1 cellular context compared by ENCODE assay signal in the genomic region with DNA sequence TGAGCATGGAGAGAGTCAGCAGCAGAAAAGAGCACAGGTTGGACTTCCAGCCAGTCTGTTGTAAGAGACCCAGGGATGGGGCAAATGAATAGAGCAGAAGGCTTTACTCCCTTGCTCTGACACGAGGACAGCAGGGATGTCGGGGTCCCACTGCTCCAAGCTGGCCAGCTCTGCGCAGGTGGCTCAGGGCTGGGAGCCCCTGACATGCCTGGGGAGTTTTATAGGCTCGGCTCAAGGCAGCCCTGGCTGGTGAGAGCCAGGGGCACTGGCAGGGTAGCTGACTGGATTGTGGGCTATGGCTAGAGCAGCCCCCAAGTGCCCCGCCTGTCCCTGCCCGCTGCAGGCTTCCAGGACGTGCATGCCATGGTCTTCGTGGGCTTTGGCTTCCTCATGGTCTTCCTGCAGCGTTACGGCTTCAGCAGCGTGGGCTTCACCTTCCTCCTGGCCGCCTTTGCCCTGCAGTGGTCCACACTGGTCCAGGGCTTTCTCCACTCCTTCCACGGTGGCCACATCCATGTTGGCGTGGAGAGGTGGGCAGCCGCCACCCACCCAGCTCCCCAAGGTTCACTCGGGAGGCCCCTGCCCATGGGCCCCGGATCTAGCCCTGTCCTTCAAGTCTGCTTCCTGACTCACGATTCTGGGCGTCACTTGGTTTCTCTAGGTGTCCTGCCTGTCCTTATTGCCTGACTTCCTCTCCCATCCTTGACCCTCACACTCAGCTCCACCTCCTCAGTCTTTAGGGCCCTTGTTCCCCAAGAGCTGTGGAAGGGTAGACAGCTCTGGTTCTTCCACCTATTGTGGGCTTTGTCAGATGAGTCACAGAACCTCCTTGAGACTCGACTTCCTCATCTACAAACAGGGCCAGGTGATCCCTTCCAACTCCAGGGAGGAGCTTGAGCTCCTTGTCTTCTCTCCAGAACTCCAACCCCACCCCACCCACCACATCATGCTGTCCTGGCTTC.
TF ChIP-seq lines count a peak whose summit lies in the region.

No MANE protein-coding gene starts in this region.

TF ChIP-seq in HepG2, 621 proteins besides CTCF, POLR2A, EP300 and RAD21:
- no peak for TF ChIP-seq GATAD1 (CRISPR knock-in tag; IDR thresholded peaks at IDR 0.05)
- TF ChIP-seq SIX4 (CRISPR knock-in tag; IDR thresholded peaks at IDR 0.05), result no peak
- no peak for TF ChIP-seq RAD51 (IDR thresholded peaks at IDR 0.05; ENCODE audit: borderline replicate concordance)
- TF ChIP-seq CENPT (CRISPR knock-in tag; IDR thresholded peaks at IDR 0.05; ENCODE audit: low read depth), result no peak
- TF ChIP-seq ZNF460 (CRISPR knock-in tag; IDR thresholded peaks at IDR 0.05; ENCODE audit: borderline replicate concordance), result no peak
- TF ChIP-seq ZBTB7A (CRISPR knock-in tag; IDR thresholded peaks at IDR 0.05), result no peak
- no peak for TF ChIP-seq SALL1 (CRISPR knock-in tag; IDR thresholded peaks at IDR 0.05)
- TF ChIP-seq, protein P1, sequence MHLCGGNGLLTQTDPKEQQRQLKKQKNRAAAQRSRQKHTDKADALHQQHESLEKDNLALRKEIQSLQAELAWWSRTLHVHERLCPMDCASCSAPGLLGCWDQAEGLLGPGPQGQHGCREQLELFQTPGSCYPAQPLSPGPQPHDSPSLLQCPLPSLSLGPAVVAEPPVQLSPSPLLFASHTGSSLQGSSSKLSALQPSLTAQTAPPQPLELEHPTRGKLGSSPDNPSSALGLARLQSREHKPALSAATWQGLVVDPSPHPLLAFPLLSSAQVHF (CRISPR knock-in tag; IDR thresholded peaks at IDR 0.05), result no peak
- TF ChIP-seq RBAK (CRISPR knock-in tag; IDR thresholded peaks at IDR 0.05), result no peak
- peak; percentile 49; the same call in 1 of the 2 replicates for TF ChIP-seq HNRNPL (IDR thresholded peaks at IDR 0.05; ENCODE audit: low read depth, low read length)
- no peak for TF ChIP-seq CHCHD3 (CRISPR knock-in tag; IDR thresholded peaks at IDR 0.05)
- TF ChIP-seq MZF1 (CRISPR knock-in tag; IDR thresholded peaks at IDR 0.05; ENCODE audit: borderline replicate concordance), result no peak
- no peak for TF ChIP-seq ZNF251 (CRISPR knock-in tag; IDR thresholded peaks at IDR 0.05)
- TF ChIP-seq BORCS8-MEF2B (CRISPR knock-in tag; IDR thresholded peaks at IDR 0.05), result no peak
- no peak for TF ChIP-seq RXRB (CRISPR knock-in tag; IDR thresholded peaks at IDR 0.05; ENCODE audit: borderline replicate concordance)
- TF ChIP-seq KDM5A (IDR thresholded peaks at IDR 0.05; ENCODE audit: borderline replicate concordance, low read length), result no peak
- TF ChIP-seq HNRNPLL (IDR thresholded peaks at IDR 0.05; ENCODE audit: low read depth, low read length, poor library complexity, severe bottlenecking), result peak; percentile 16
- TF ChIP-seq, protein P2, sequence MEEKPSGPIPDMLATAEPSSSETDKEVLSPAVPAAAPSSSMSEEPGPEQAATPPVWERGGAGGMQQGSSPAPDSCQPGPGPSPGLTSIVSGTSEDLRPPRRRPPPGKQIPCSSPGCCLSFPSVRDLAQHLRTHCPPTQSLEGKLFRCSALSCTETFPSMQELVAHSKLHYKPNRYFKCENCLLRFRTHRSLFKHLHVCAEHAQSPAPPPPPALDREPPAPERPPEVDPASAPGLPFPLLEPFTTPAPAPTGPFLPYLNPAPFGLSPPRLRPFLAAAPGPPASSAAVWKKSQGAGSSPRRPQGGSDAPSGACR (CRISPR knock-in tag; IDR thresholded peaks at IDR 0.05), result no peak
- no peak for TF ChIP-seq ERF (CRISPR knock-in tag; IDR thresholded peaks at IDR 0.05)
- TF ChIP-seq, protein P3, sequence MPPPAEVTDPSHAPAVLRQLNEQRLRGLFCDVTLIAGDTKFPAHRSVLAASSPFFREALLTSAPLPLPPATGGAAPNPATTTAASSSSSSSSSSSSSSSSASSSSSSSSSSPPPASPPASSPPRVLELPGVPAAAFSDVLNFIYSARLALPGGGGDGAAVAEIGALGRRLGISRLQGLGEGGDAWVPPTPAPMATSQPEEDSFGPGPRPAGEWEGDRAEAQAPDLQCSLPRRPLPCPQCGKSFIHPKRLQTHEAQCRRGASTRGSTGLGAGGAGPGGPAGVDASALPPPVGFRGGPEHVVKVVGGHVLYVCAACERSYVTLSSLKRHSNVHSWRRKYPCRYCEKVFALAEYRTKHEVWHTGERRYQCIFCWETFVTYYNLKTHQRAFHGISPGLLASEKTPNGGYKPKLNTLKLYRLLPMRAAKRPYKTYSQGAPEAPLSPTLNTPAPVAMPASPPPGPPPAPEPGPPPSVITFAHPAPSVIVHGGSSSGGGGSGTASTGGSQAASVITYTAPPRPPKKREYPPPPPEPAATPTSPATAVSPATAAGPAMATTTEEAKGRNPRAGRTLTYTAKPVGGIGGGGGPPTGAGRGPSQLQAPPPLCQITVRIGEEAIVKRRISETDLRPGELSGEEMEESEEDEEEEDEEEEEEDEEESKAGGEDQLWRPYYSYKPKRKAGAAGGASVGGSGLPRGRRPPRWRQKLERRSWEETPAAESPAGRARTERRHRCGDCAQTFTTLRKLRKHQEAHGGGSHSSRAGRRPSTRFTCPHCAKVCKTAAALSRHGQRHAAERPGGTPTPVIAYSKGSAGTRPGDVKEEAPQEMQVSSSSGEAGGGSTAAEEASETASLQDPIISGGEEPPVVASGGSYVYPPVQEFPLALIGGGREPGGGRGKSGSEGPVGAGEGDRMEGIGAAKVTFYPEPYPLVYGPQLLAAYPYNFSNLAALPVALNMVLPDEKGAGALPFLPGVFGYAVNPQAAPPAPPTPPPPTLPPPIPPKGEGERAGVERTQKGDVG (CRISPR knock-in tag; IDR thresholded peaks at IDR 0.05; ENCODE audit: borderline replicate concordance), result no peak
- TF ChIP-seq ZNF430 (CRISPR knock-in tag; IDR thresholded peaks at IDR 0.05), result no peak
- no peak for TF ChIP-seq NCOR1 (IDR thresholded peaks at IDR 0.05; ENCODE audit: borderline replicate concordance, low read length)
- no peak for TF ChIP-seq ZNF570 (CRISPR knock-in tag; IDR thresholded peaks at IDR 0.05; ENCODE audit: borderline replicate concordance)
- no peak for TF ChIP-seq ADNP (CRISPR knock-in tag; IDR thresholded peaks at IDR 0.05)
- no peak for TF ChIP-seq ZNF616 (CRISPR knock-in tag; IDR thresholded peaks at IDR 0.05; ENCODE audit: low read depth)
- no peak for TF ChIP-seq PHB2 (IDR thresholded peaks at IDR 0.05; ENCODE audit: partially characterized antibody)
- TF ChIP-seq MTF1 (CRISPR knock-in tag; IDR thresholded peaks at IDR 0.05), result no peak
- TF ChIP-seq RBM22 (optimal IDR thresholded peaks at IDR 0.05; ENCODE audit: low read length), result peak; percentile 49
- TF ChIP-seq, protein P4, sequence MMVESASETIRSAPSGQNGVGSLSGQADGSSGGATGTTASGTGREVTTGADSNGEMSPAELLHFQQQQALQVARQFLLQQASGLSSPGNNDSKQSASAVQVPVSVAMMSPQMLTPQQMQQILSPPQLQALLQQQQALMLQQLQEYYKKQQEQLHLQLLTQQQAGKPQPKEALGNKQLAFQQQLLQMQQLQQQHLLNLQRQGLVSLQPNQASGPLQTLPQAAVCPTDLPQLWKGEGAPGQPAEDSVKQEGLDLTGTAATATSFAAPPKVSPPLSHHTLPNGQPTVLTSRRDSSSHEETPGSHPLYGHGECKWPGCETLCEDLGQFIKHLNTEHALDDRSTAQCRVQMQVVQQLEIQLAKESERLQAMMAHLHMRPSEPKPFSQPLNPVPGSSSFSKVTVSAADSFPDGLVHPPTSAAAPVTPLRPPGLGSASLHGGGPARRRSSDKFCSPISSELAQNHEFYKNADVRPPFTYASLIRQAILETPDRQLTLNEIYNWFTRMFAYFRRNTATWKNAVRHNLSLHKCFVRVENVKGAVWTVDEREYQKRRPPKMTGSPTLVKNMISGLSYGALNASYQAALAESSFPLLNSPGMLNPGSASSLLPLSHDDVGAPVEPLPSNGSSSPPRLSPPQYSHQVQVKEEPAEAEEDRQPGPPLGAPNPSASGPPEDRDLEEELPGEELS (CRISPR knock-in tag; IDR thresholded peaks at IDR 0.05), result no peak
- TF ChIP-seq ZNF34 (CRISPR knock-in tag; IDR thresholded peaks at IDR 0.05; ENCODE audit: borderline replicate concordance), result no peak
- TF ChIP-seq ZNF329 (CRISPR knock-in tag; IDR thresholded peaks at IDR 0.05; ENCODE audit: low read depth), result no peak
- TF ChIP-seq AGO2 (optimal IDR thresholded peaks at IDR 0.05; ENCODE audit: low read depth, low read length), result peak; percentile 93
- TF ChIP-seq RBFOX2 (IDR thresholded peaks at IDR 0.05; ENCODE audit: low read depth, low read length), result peak; percentile 80
